ENCODE assay signal across 1 cellular context in the genomic region with DNA sequence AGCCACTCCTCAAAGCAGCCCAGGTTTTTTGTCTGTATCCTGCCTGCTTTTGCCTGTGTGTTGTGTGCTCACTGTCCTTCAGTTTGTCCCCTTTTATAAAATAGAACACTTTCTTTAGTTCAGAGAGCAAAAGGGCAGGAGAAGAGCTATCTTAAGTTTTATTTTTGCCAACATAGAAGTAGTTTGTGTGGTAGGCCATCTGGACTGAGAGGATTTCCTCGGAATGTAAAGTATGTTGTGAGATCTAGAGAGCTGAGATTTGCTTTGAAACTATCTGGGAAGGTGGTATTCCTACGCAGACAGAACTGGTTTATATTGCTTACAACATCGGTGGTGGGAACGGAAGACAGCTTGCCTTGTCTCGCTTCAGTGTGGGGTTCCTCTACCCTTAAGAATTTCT.
TF ChIP-seq lines count a peak whose summit lies in the region.

No MANE protein-coding gene starts in this region.

TF ChIP-seq in IMR-90, 13 proteins besides CTCF, POLR2A, EP300 and RAD21:
- TF ChIP-seq, protein P1, sequence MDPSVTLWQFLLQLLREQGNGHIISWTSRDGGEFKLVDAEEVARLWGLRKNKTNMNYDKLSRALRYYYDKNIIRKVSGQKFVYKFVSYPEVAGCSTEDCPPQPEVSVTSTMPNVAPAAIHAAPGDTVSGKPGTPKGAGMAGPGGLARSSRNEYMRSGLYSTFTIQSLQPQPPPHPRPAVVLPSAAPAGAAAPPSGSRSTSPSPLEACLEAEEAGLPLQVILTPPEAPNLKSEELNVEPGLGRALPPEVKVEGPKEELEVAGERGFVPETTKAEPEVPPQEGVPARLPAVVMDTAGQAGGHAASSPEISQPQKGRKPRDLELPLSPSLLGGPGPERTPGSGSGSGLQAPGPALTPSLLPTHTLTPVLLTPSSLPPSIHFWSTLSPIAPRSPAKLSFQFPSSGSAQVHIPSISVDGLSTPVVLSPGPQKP (IDR thresholded peaks at IDR 0.05; ENCODE audit: borderline replicate concordance, low read depth, low read length) = no peak
- TF ChIP-seq FOS (IDR thresholded peaks at IDR 0.05; ENCODE audit: low read depth, low read length) (no peak), CEBPB (IDR thresholded peaks at IDR 0.05; ENCODE audit: low read depth, low read length) (no peak), BHLHE40 (IDR thresholded peaks at IDR 0.05; ENCODE audit: low read depth, low read length) (no peak), NFE2L2 (IDR thresholded peaks at IDR 0.05; ENCODE audit: low read depth, low read length) (no peak), SMC3 (IDR thresholded peaks at IDR 0.05; ENCODE audit: low read depth, low read length) (no peak), CHD1 (IDR thresholded peaks at IDR 0.05; ENCODE audit: low read depth, low read length) (no peak), MAFK (IDR thresholded peaks at IDR 0.05; ENCODE audit: low read depth, low read length) (no peak), RFX5 (IDR thresholded peaks at IDR 0.05; ENCODE audit: low read depth, low read length) (no peak)
